ENCODE assay signal across 1 cellular context in genomic region chr11:116910847-116911246, GRCh38.
TF ChIP-seq lines count a peak whose summit lies in the region.

No MANE protein-coding gene starts in this region.

TF ChIP-seq in WTC11, 78 proteins besides CTCF, POLR2A, EP300 and RAD21 (continued from another document):
- TF ChIP-seq AR (CRISPR knock-in tag; IDR thresholded peaks at IDR 0.05) (no peak), E2F1 (CRISPR knock-in tag; IDR thresholded peaks at IDR 0.05) (no peak), ZNF532 (CRISPR knock-in tag; IDR thresholded peaks at IDR 0.05; ENCODE audit: borderline replicate concordance) (no peak), AFF4 (CRISPR knock-in tag; IDR thresholded peaks at IDR 0.05; ENCODE audit: borderline replicate concordance) (no peak), E2F5 (CRISPR knock-in tag; IDR thresholded peaks at IDR 0.05) (no peak)
